Comparison of ENCODE assay signal across 1 cellular context in genomic region chr17:49788443-49789277, GRCh38.
TF ChIP-seq lines count a peak whose summit lies in the region.

Gene KAT7, plus strand, starts transcription at chr17:49788681. Its CDS starts 154 bp downstream, at chr17:49788835.

TF ChIP-seq in IMR-90, 13 proteins besides CTCF, POLR2A, EP300 and RAD21:
- TF ChIP-seq, protein P1, sequence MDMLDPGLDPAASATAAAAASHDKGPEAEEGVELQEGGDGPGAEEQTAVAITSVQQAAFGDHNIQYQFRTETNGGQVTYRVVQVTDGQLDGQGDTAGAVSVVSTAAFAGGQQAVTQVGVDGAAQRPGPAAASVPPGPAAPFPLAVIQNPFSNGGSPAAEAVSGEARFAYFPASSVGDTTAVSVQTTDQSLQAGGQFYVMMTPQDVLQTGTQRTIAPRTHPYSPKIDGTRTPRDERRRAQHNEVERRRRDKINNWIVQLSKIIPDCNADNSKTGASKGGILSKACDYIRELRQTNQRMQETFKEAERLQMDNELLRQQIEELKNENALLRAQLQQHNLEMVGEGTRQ (IDR thresholded peaks at IDR 0.05; ENCODE audit: low read depth, low read length): peak; percentile 92
- TF ChIP-seq FOS (IDR thresholded peaks at IDR 0.05; ENCODE audit: low read depth, low read length): peak; percentile 92
- TF ChIP-seq RCOR1 (IDR thresholded peaks at IDR 0.05; ENCODE audit: insufficient replicate concordance, low read length): no peak
- TF ChIP-seq CEBPB (IDR thresholded peaks at IDR 0.05; ENCODE audit: low read depth, low read length): no peak
- TF ChIP-seq BHLHE40 (IDR thresholded peaks at IDR 0.05; ENCODE audit: low read depth, low read length): peak; percentile 47; the same call in 1 of the 2 replicates
- no peak for TF ChIP-seq NFE2L2 (IDR thresholded peaks at IDR 0.05; ENCODE audit: low read depth, low read length)
- TF ChIP-seq SMC3 (IDR thresholded peaks at IDR 0.05; ENCODE audit: low read depth, low read length): no peak
- TF ChIP-seq CHD1 (IDR thresholded peaks at IDR 0.05; ENCODE audit: low read depth, low read length): no peak
- peak; percentile 26; the same call in 1 of the 2 replicates for TF ChIP-seq MXI1 (IDR thresholded peaks at IDR 0.05; ENCODE audit: borderline replicate concordance, low read depth, low read length)
- TF ChIP-seq MAFK (IDR thresholded peaks at IDR 0.05; ENCODE audit: low read depth, low read length): no peak
- peak; percentile 54 for TF ChIP-seq RFX5 (IDR thresholded peaks at IDR 0.05; ENCODE audit: low read depth, low read length)
- peak; percentile 86 for TF ChIP-seq MAZ (IDR thresholded peaks at IDR 0.05; ENCODE audit: borderline replicate concordance, low read depth, low read length)
